21 cellular contexts compared by ENCODE assay signal in genomic region chr3:152054315-152054714, GRCh38.
DNase-seq lines count a peak whose midpoint lies in the region; ATAC-seq lines count a peak whose summit lies in the region.
"Had no signal": no experiment of that assay in that cellular context is flagged by ENCODE, and none has a peak within 500 bp of the region (broad histone marks: within the 10 kb centered on the region; RNA-seq: fewer than 3 reads in every experiment).

No MANE protein-coding gene starts in this region.

- ATAC-seq in GM18502 (IDR thresholded peaks at IDR 0.05; ENCODE audit: poor library complexity, unreplicated experiment) (peak; percentile 69), GM19438 (IDR thresholded peaks at IDR 0.05; ENCODE audit: low read depth, unreplicated experiment) (peak; percentile 71), HG02852 (IDR thresholded peaks at IDR 0.05; ENCODE audit: unreplicated experiment) (peak; percentile 71), HG03520 (IDR thresholded peaks at IDR 0.05; ENCODE audit: unreplicated experiment) (peak; percentile 72), GM21447 (IDR thresholded peaks at IDR 0.05; ENCODE audit: unreplicated experiment) (no peak)
- ATAC-seq: A549, heart right ventricle, T-cell had no signal

- no peak for DNase-seq in retina
- no peak for DNase-seq in COR-L47 (lab: John Stamatoyannopoulos, UW)
- DNase-seq in H7 = no peak
- DNase-seq: activated CD4-positive, alpha-beta T cell treated with anti-CD3 and anti-CD28 coated beads, Interleukin-2, amount 50 U/mL, for 1 hour; activated CD8-positive, alpha-beta memory T cell treated with anti-CD3 and anti-CD28 coated beads, Interleukin-2, amount 50 U/mL, for 4 hours; activated effector memory CD4-positive, alpha-beta T cell treated with anti-CD3 and anti-CD28 coated beads, Interleukin-2, amount 50 U/mL, for 16 hours; brain microvascular endothelial cell; heart right ventricle; NCI-H1092 treated with DMSO at 0.1 percent for 48 hours; NCI-H510A; spleen; T-cell; uterus had no signal

- no peak overlapping the region for H3K4me3 ChIP-seq in H7 (ENCODE audit: insufficient read depth, low read depth, low read length)
- H3K4me3 ChIP-seq: A549, BLaER1, coronary artery, heart right ventricle, spleen, uterus had no signal

- H3K27me3 ChIP-seq in H7 (ENCODE audit: control insufficient read depth, insufficient read depth, low read length) = no peaks in the 10 kb centered on the region
- H3K27me3 ChIP-seq: BLaER1, brain microvascular endothelial cell, heart right ventricle, spleen, uterus had no signal

- no peaks in the 10 kb centered on the region for H3K36me3 ChIP-seq in H7 (replicated peaks; ENCODE audit: control insufficient read depth, insufficient read depth, low read length)
- H3K36me3 ChIP-seq: BLaER1, brain microvascular endothelial cell, heart right ventricle, spleen, uterus had no signal
